Comparison of ENCODE assay signal across 18 cellular contexts in the genomic region with DNA sequence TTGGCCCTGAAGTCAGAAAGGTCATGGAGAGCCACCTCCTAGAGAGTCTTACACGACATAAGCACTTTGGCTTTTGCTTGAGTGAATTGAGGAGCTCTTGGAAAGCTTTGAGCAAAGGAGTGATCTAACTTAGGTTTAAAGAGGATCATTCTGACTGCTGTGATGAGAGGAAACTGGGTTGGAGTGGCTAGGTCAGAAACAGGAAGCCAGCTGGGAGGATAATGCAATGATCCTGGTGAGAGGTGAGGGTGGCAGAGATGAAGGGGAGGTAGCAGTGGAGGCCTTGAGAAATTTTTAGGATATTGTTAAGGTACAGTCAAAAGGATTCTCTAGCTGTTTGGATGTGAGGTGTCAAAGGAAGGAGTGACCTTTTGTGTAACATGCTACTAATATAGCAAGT. TPM values are rescaled to one million over a fixed set of nuclear protein-coding genes. Genes with fewer than 3 reads are reported as not detected.
DNase-seq lines count a peak whose midpoint lies in the region; ATAC-seq lines count a peak whose summit lies in the region.
"Had no signal": no experiment of that assay in that cellular context is flagged by ENCODE, and none has a peak within 500 bp of the region (broad histone marks: within the 10 kb centered on the region; RNA-seq: fewer than 3 reads in every experiment).

No MANE protein-coding gene starts in this region.

- H3K27me3 Mint-ChIP-seq in activated naive CD4-positive, alpha-beta T cell treated with anti-CD3 and anti-CD28 coated beads, Interleukin-2, amount 50 U/mL, for 24 hours, result no peaks in the 10 kb centered on the region
- H3K27me3 Mint-ChIP-seq in activated naive CD8-positive, alpha-beta T cell treated with anti-CD3 and anti-CD28 coated beads, Interleukin-2, amount 10 ng/mL, durations not matched to agents 7 days and 5 days, result no peaks in the 10 kb centered on the region

- peaks cover 22% of the 10 kb centered on the region for H3K36me3 Mint-ChIP-seq in activated naive CD4-positive, alpha-beta T cell treated with anti-CD3 and anti-CD28 coated beads, Interleukin-2, amount 50 U/mL, for 24 hours
- H3K36me3 Mint-ChIP-seq in activated naive CD8-positive, alpha-beta T cell treated with anti-CD3 and anti-CD28 coated beads, Interleukin-2, amount 10 ng/mL, durations not matched to agents 7 days and 5 days, result peaks cover 54% of the 10 kb centered on the region

- H3K4me3 Mint-ChIP-seq in activated naive CD4-positive, alpha-beta T cell treated with anti-CD3 and anti-CD28 coated beads, Interleukin-2, amount 50 U/mL, for 24 hours, result no peak overlapping the region
- H3K4me3 Mint-ChIP-seq in activated naive CD8-positive, alpha-beta T cell treated with anti-CD3 and anti-CD28 coated beads, Interleukin-2, amount 10 ng/mL, durations not matched to agents 7 days and 5 days, result peak overlapping the region; percentile 3

- H3K4me1 Mint-ChIP-seq in activated naive CD4-positive, alpha-beta T cell treated with anti-CD3 and anti-CD28 coated beads, Interleukin-2, amount 50 U/mL, for 24 hours, result peaks cover 10% of the 10 kb centered on the region
- H3K4me1 Mint-ChIP-seq in activated naive CD8-positive, alpha-beta T cell treated with anti-CD3 and anti-CD28 coated beads, Interleukin-2, amount 10 ng/mL, durations not matched to agents 7 days and 5 days, result peaks cover 13% of the 10 kb centered on the region

- POLR2A ChIA-PET in activated naive CD8-positive, alpha-beta T cell treated with anti-CD3 and anti-CD28 coated beads, Interleukin-2, amount 10 ng/mL, durations not matched to agents 7 days and 5 days (lab: Charles Lee), result no interaction called here

- peak overlapping the region; percentile 10 for H3K27ac Mint-ChIP-seq in activated naive CD4-positive, alpha-beta T cell treated with anti-CD3 and anti-CD28 coated beads, Interleukin-2, amount 50 U/mL, for 24 hours
- H3K27ac Mint-ChIP-seq in activated naive CD8-positive, alpha-beta T cell treated with anti-CD3 and anti-CD28 coated beads, Interleukin-2, amount 10 ng/mL, durations not matched to agents 7 days and 5 days, result peak overlapping the region; percentile 80

- ATAC-seq in activated naive CD8-positive, alpha-beta T cell treated with anti-CD3 and anti-CD28 coated beads, Interleukin-2, amount 10 ng/mL, durations not matched to agents 7 days and 5 days (ENCODE audit: low read depth), result peak; percentile 54
- ATAC-seq in GM19023 (IDR thresholded peaks at IDR 0.05; ENCODE audit: unreplicated experiment), result no peak
- ATAC-seq: HCT116; right lobe of liver; stimulated activated naive CD8-positive, alpha-beta T cell treated with anti-CD3 and anti-CD28 coated beads, Interleukin-15, Interleukin-2, amounts not matched to agents 100 U/mL and 50 U/mL, for 24 hours had no signal

- H3K9me3 Mint-ChIP-seq in activated naive CD4-positive, alpha-beta T cell treated with anti-CD3 and anti-CD28 coated beads, Interleukin-2, amount 50 U/mL, for 24 hours, result no peaks in the 10 kb centered on the region
- no peaks in the 10 kb centered on the region for H3K9me3 Mint-ChIP-seq in activated naive CD8-positive, alpha-beta T cell treated with anti-CD3 and anti-CD28 coated beads, Interleukin-2, amount 10 ng/mL, durations not matched to agents 7 days and 5 days

- no peak for DNase-seq in activated naive CD4-positive, alpha-beta T cell treated with anti-CD3 and anti-CD28 coated beads, Interleukin-2, amount 50 U/mL, for 16 hours
- DNase-seq in MV-4-11 (lab: John Stamatoyannopoulos, UW) (peak; percentile 22), NCI-H82 (lab: John Stamatoyannopoulos, UW) (no peak), AG20443 (ENCODE audit: low spot score) (no peak), T-helper 9 cell (no peak)
- no peak for DNase-seq in activated naive CD8-positive, alpha-beta T cell treated with anti-CD3 and anti-CD28 coated beads, Interleukin-2, amount 10 ng/mL, durations not matched to agents 7 days and 5 days
- DNase-seq: Caco-2; EL; head of caudate nucleus; NCI-H1417; PC-9; right lobe of liver; stimulated activated naive CD8-positive, alpha-beta T cell treated with anti-CD3 and anti-CD28 coated beads, Interleukin-15, Interleukin-2, amounts not matched to agents 100 U/mL and 50 U/mL, for 24 hours; upper lobe of left lung had no signal

RNA-seq across cellular contexts. Expression of gene ROPN1L, which starts 32.2 kb away (rescaled TPM):
- 1 to 10 TPM; 1.4 to 1.5 TPM for total RNA-seq in activated naive CD8-positive, alpha-beta T cell treated with anti-CD3 and anti-CD28 coated beads, Interleukin-2, amount 10 ng/mL, durations not matched to agents 7 days and 5 days
- total RNA-seq: osteocyte had no signal

RNA-seq across cellular contexts. Expression of gene MARCHF6, which starts 56.0 kb away (rescaled TPM):
- total RNA-seq in activated naive CD8-positive, alpha-beta T cell treated with anti-CD3 and anti-CD28 coated beads, Interleukin-2, amount 10 ng/mL, durations not matched to agents 7 days and 5 days, result 100 to 1,000 TPM; 127 to 135 TPM
